1 cellular context compared by ENCODE assay signal in the genomic region with DNA sequence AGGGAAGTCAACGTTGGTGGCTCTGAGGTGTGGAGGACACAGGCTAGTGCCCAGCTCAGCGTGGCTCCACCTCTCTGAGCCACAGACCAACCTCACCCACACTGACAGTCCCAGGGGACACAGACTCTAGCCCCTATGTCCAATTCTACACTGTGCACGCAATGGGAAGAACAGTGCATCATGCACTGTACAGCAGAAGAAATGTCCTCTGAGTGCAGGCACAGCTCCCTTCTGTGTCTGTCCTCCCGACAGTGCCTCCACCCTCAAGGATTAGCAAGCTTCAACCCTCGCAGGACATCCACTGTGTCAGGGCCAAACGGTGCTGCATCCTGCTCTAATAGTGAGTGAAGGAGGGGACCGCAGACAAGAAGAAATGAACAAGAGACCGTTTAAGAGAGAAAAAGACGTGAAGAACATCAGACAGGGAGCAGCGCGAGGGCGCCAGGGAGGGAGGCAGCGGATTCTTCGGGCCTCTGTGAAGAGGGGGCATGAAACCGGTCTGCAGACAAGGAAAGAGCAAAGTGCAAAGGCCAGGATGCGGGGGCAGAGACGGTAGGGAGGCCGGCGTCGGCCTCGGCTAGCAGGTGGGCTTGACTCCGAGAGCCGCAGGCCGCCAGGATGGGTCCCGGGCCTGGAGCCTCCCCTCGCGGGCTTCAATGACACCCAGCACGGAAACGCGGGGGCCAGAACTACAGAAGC.
TF ChIP-seq lines count a peak whose summit lies in the region.

No MANE protein-coding gene starts in this region.

TF ChIP-seq in A549, 52 proteins besides CTCF, POLR2A, EP300 and RAD21:
- TF ChIP-seq POLR2AphosphoS2 (conservative IDR thresholded peaks at IDR 0.05; ENCODE audit: low read length) = no peak
- TF ChIP-seq FOXS1 (CRISPR knock-in tag; IDR thresholded peaks at IDR 0.05) = no peak
- no peak for TF ChIP-seq CHD2 (IDR thresholded peaks at IDR 0.05; ENCODE audit: low read length, partially characterized antibody)
- TF ChIP-seq SMC3 (IDR thresholded peaks at IDR 0.05) = peak; percentile 34; the same call in 1 of the 3 replicates
- TF ChIP-seq, protein P1, sequence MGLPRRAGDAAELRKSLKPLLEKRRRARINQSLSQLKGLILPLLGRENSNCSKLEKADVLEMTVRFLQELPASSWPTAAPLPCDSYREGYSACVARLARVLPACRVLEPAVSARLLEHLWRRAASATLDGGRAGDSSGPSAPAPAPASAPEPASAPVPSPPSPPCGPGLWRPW (IDR thresholded peaks at IDR 0.05) = no peak
- TF ChIP-seq JUNB (IDR thresholded peaks at IDR 0.05) = no peak
